21 cellular contexts compared by ENCODE assay signal in genomic region chr14:91831337-91831736, GRCh38. TPM values are rescaled to one million over a fixed set of nuclear protein-coding genes. Genes with fewer than 3 reads are reported as not detected.
DNase-seq lines count a peak whose midpoint lies in the region; ATAC-seq, FAIRE-seq and TF ChIP-seq lines count a peak whose summit lies in the region.
"Had no signal": no experiment of that assay in that cellular context is flagged by ENCODE, and none has a peak within 500 bp of the region (broad histone marks: within the 10 kb centered on the region; RNA-seq: fewer than 3 reads in every experiment).

No MANE protein-coding gene starts in this region.

- H3K4me1 ChIP-seq in HUES6 (ENCODE audit: control insufficient read depth, insufficient read depth, low read length) (peaks cover 24% of the 10 kb centered on the region), GM12878 (ENCODE audit: control insufficient read depth, insufficient read depth, low read length) (no peaks in the 10 kb centered on the region), prostate gland (replicated peaks) (peaks cover 2% of the 10 kb centered on the region)

- H4K20me1 ChIP-seq in GM12878 (ENCODE audit: control insufficient read depth, insufficient read depth), result no peaks in the 10 kb centered on the region

- H3K4me2 ChIP-seq in GM12878 (ENCODE audit: control insufficient read depth, insufficient read depth), result no peak overlapping the region; the same call in 1 of the 2 replicates

- SMC1A ChIA-PET in GM12878 (lab: Charles Lee; ENCODE audit: uncharacterized antibody, unreplicated experiment), result interaction anchor here (0.9 to 1.3 kb wide), 5 partner anchors 9 to 24 kb away, joined by 3 to 4 read pairs (median 3); no protein-coding TSS in a partner anchor

- POLR2A ChIA-PET in GM12878 (lab: Charles Lee), result interaction anchor here (1.0 to 1.6 kb wide), 2 partner anchors 9 to 12 kb away, joined by 4 read pairs; no protein-coding TSS in a partner anchor

- TF ChIP-seq CTCF in GM12878 (IDR thresholded peaks at IDR 0.05 in 2 of 3, conservative IDR thresholded peaks at IDR 0.05 in 1 of 3; ENCODE audit: control insufficient read depth in 2 of 3, extremely low read depth in 1 of 3, insufficient read depth in 1 of 3, low read depth in 3 of 3, low read length in 3 of 3) (no peak), prostate gland (IDR thresholded peaks at IDR 0.05) (no peak)

- no peak overlapping the region for H3K27ac ChIP-seq in HUES6 (ENCODE audit: low read depth, low read length)
- H3K27ac ChIP-seq in GM12878 (ENCODE audit: control insufficient read depth, insufficient read depth), result no peak overlapping the region
- H3K27ac ChIP-seq in prostate gland, result peak overlapping the region; percentile 58 to 62
- H3K27ac ChIP-seq: neutrophil, tibial nerve had no signal

- H3K27me3 ChIP-seq in HUES6 (ENCODE audit: control insufficient read depth, insufficient read depth, low read length), result peaks cover 18% of the 10 kb centered on the region
- peaks cover 0 to 6% of the 10 kb centered on the region in 2 experiments; a peak in 3 of 4 replicates for H3K27me3 ChIP-seq in GM12878 (replicated peaks in 1 of 2; ENCODE audit: control insufficient read depth in 2 of 2, insufficient read depth in 2 of 2, low read length in 1 of 2)
- H3K27me3 ChIP-seq in prostate gland (replicated peaks; ENCODE audit: insufficient read depth), result no peaks in the 10 kb centered on the region
- H3K27me3 ChIP-seq: tibial nerve had no signal

- intact Hi-C loops in GM12878 (cut with micrococcal nuclease; ENCODE audit: unreplicated experiment) (loop anchor here (10.0 kb wide), 1 partner anchor 173 kb away; no protein-coding TSS in a partner anchor), prostate gland (cut with DNase I) (no loop called here)

- no peak for TF ChIP-seq EP300 in GM12878 (IDR thresholded peaks at IDR 0.05; ENCODE audit: borderline replicate concordance in 1 of 2, control insufficient read depth in 1 of 2, low read depth in 2 of 2, low read length in 2 of 2)

- no peaks in the 10 kb centered on the region; the same call in 1 of the 2 replicates for H3K79me2 ChIP-seq in GM12878 (ENCODE audit: control insufficient read depth, insufficient read depth, low read length)

- H3K36me3 ChIP-seq in HUES6 (ENCODE audit: control insufficient read depth, insufficient read depth, low read length), result no peaks in the 10 kb centered on the region
- no peaks in the 10 kb centered on the region for H3K36me3 ChIP-seq in GM12878 (ENCODE audit: control insufficient read depth in 2 of 2, insufficient read depth in 2 of 2, low read length in 1 of 2)
- no peaks in the 10 kb centered on the region for H3K36me3 ChIP-seq in prostate gland
- H3K36me3 ChIP-seq: neutrophil, spleen, tibial nerve had no signal

- RAD21 ChIA-PET in GM12878 (lab: Charles Lee; ENCODE audit: unreplicated experiment), result interaction anchor here (2.0 kb wide), 1 partner anchor 13 kb away, joined by 4 read pairs; no protein-coding TSS in a partner anchor

- H3K4me3 ChIP-seq in HUES6 (ENCODE audit: low read depth, low read length), result 0 out of 2 replicates have a peak overlapping the region, but pooled peaks have one; percentile 10
- no peak overlapping the region for H3K4me3 ChIP-seq in GM12878
- H3K4me3 ChIP-seq in prostate gland, result no peak overlapping the region
- H3K4me3 ChIP-seq: spleen, tibial nerve had no signal

- in situ Hi-C loops in GM12878 (cut with MboI), result no loop called here

- WGBS in GM12878 (ENCODE audit: insufficient coverage, insufficient replicate concordance, low lambda C conversion rate, missing lambda C conversion rate), result 4% methylated on average over 1 of the region's 1 CpG
- 17% methylated on average over 1 of the region's 1 CpG for WGBS in prostate gland

- H3K9ac ChIP-seq in HUES6 (ENCODE audit: low read length) (no peak overlapping the region), GM12878 (ENCODE audit: control insufficient read depth, insufficient read depth, low read length) (no peak overlapping the region)

- no peak overlapping the region for H2AFZ ChIP-seq in GM12878 (ENCODE audit: control insufficient read depth, low read depth, low read length)

- peak; percentile 14 for DNase-seq in DMS153 treated with DMSO at 0.1 percent for 48 hours (lab: John Stamatoyannopoulos, UW; ENCODE audit: unreplicated experiment)
- DNase-seq in DMS153 (lab: John Stamatoyannopoulos, UW), result no peak
- DNase-seq in GM12878 (ENCODE audit: low read depth, low spot score), result no peak
- DNase-seq in prostate gland (ENCODE audit: low spot score), result no peak
- no peak for DNase-seq in NCI-H1092 (lab: John Stamatoyannopoulos, UW)
- no peak for DNase-seq in GDM1 (lab: John Stamatoyannopoulos, UW)
- DNase-seq: 8988T; activated CD8-positive, alpha-beta T cell treated with anti-CD3 and anti-CD28 coated beads, Interleukin-2, amount 10 ng/mL, durations not matched to agents 7 days and 5 days; activated naive CD4-positive, alpha-beta T cell treated with Interleukin-2 at 50 U/mL for 16 hours; EL; mesenchymal stem cell; MV-4-11; spleen; stimulated activated naive CD8-positive, alpha-beta T cell treated with anti-CD3 and anti-CD28 coated beads, Interleukin-15, Interleukin-2, amounts not matched to agents 100 U/mL and 50 U/mL, for 24 hours had no signal

- CTCF ChIA-PET in GM12878 (lab: Yijun Ruan, JAX), result interaction anchor here (0.6 to 1.6 kb wide), 2 partner anchors 9 to 40 kb away, joined by 3 to 7 read pairs; no protein-coding TSS in a partner anchor

- ATAC-seq in GM12878, result no peak
- ATAC-seq in GM21619 (IDR thresholded peaks at IDR 0.05; ENCODE audit: unreplicated experiment), result no peak
- ATAC-seq: activated CD8-positive, alpha-beta T cell treated with anti-CD3 and anti-CD28 coated beads, Interleukin-2, amount 10 ng/mL, durations not matched to agents 7 days and 5 days had no signal

- FAIRE-seq in GM12878 (lab: Jason Lieb, UNC), result peak; percentile 23
- FAIRE-seq: bronchial epithelial cell had no signal

- BruUV-seq in GM12878 (replicated peaks; lab: Mats Ljungman, UMichigan), result no TSS peak

- TF ChIP-seq POLR2A in GM12878 (IDR thresholded peaks at IDR 0.05; ENCODE audit: low read depth, low read length) (no peak), prostate gland (IDR thresholded peaks at IDR 0.05) (no peak)

- H3K9me3 ChIP-seq in HUES6 (ENCODE audit: control insufficient read depth, insufficient read depth, low read depth, low read length), result peaks cover 6% of the 10 kb centered on the region; the same call in 1 of the 2 replicates
- no peaks in the 10 kb centered on the region for H3K9me3 ChIP-seq in GM12878 (replicated peaks; ENCODE audit: control insufficient read depth, insufficient read depth, low read length)
- no peaks in the 10 kb centered on the region for H3K9me3 ChIP-seq in prostate gland
- H3K9me3 ChIP-seq: neutrophil had no signal

- TF ChIP-seq RAD21 in GM12878 (IDR thresholded peaks at IDR 0.05; ENCODE audit: insufficient read depth, low read depth, low read length), result no peak

TF ChIP-seq in GM12878, 131 proteins besides CTCF, POLR2A, EP300 and RAD21 (continues in another document):
- no peak for TF ChIP-seq ATF7 (IDR thresholded peaks at IDR 0.05; ENCODE audit: low read depth)
- no peak for TF ChIP-seq RUNX3 (IDR thresholded peaks at IDR 0.05; ENCODE audit: low read length)
- no peak for TF ChIP-seq CBX3 (IDR thresholded peaks at IDR 0.05; ENCODE audit: borderline replicate concordance, low read depth)
- TF ChIP-seq MTA3 (IDR thresholded peaks at IDR 0.05; ENCODE audit: borderline replicate concordance, low read length), result no peak
- no peak for TF ChIP-seq PAX8 (IDR thresholded peaks at IDR 0.05)
- no peak for TF ChIP-seq ATF2 (IDR thresholded peaks at IDR 0.05; ENCODE audit: low read length)

RNA-seq across cellular contexts. Expression of gene TC2N, which starts 36.0 kb away (rescaled TPM):
- 8.2 and 8.3 TPM in 2 replicates for total RNA-seq in GM12878 (2013; cell fraction: nucleolus; rRNA removed)
- total RNA-seq in GM12878 (2014; rRNA removed) (0.23 and 0.49 TPM in 2 replicates), GM12878 (2014; rRNA removed; fragmentation: Illumina TruSeq; extraction: Trizol) (0.74 and 0.76 TPM in 2 replicates), GM12878 (2021) (1.4 and 1.6 TPM in 2 replicates), prostate gland (10 to 100 TPM; 37.2 to 75.8 TPM)
- polyA plus RNA-seq in GM12878 (2011; ENCODE audit: low read depth), result 0.58 TPM
- polyA plus RNA-seq in GM12878 (2011; rRNA removed) (0.65 and 1.1 TPM in 2 replicates), GM12878 (2014; fragmentation: Illumina TruSeq; extraction: Trizol) (0.71 and 1.2 TPM in 2 replicates), GM12878 (2014; fragmentation: Nextera tagmentation; extraction: Ambion mirVana) (under 1 TPM; 0.15 to 0.23 TPM), GM12878 (2014; rRNA removed) (0.38 and 0.49 TPM in 2 replicates), GM12878 (2016; fragmentation: Nextera tagmentation; extraction: Ambion mirVana) (under 1 TPM; 0.16 to 0.31 TPM)
- polyA plus RNA-seq in GM12878 (2011; cell fraction: cytosol; rRNA removed), result 0.20 and 0.39 TPM in 2 replicates
- polyA plus RNA-seq in GM12878 (2011; cell fraction: nucleus; rRNA removed), result 0.22 and 0.45 TPM in 2 replicates
- polyA plus RNA-seq in GM12878 (2012), result 0.54 and 1.7 TPM in 2 replicates
- 0.46 and 0.51 TPM in 2 replicates for polyA minus RNA-seq in GM12878 (2011; rRNA and poly(A)+ RNA removed)
- 1.2 TPM in 1 of 2 replicates, not detected in the other for polyA minus RNA-seq in GM12878 (2011; cell fraction: cytosol; rRNA and poly(A)+ RNA removed)
- 0.57 and 0.60 TPM in 2 replicates for polyA minus RNA-seq in GM12878 (2011; cell fraction: nucleus; rRNA and poly(A)+ RNA removed)
- total RNA-seq: HT1080, myocyte had no signal

Comparison
In these comparisons a context has a peak if more than half of its experiments do, and no peak if none do; other contexts are left out.
1. H3K27ac ChIP-seq: peak in prostate gland (2 of 2); none in HUES6 (single experiment) and GM12878 (single experiment).
2. RNA of gene TC2N, which starts 36.0 kb away (total RNA-seq): 37.2 to 75.8 TPM in prostate gland; 0.23 to 8.3 TPM in GM12878; every median in the first group is over 4 times any median in the second.